1 cellular context compared by ENCODE assay signal in the genomic region with DNA sequence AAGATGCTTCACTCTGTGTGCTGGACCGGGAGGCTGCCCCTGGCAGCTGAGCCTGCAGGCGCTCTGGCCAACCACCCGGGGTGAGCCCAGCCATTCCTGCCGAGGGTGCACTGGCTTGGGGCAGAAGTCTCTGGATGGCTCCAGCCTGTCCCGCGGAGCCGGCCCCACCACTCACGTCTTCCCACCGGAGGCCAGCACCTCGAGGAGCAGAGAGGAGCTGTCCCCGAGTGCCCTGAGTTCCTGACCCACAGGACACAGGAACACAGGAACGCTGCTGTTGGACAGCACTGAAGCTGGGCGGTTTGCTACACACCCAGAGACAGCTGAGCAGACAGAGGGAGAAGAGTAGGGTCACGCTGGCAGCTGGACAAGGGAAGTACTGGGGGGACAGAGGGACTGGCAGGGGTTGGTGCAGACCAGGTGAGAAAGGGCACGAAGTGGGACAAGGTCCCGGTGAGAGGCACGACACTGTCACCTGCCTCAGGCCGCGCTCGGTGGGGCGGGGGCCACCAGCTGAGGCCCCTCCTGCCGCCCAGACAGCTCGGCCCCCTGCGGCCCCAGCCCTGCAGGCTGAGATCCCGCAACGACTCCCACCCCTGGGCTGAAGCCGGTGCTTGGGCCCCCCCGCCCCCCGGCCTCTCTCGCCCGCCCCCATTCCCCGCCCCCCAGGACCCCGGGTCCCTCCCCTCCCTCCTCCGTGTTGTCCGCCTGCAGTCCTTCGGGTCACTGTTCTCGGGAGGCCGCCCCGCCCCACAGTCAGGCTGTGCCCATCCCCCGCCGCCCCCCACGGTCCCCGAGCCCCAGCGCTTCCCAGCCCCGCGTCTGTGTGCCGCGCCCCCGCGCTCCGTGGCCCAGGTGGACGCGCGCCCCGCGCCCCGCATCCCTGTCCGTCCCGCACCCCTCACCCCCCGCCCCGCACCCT.
TF ChIP-seq lines count a peak whose summit lies in the region.

No MANE protein-coding gene starts in this region.

TF ChIP-seq in endothelial cell of umbilical vein, 7 proteins besides CTCF, POLR2A, EP300 and RAD21:
- no peak for TF ChIP-seq FOS (IDR thresholded peaks at IDR 0.05; ENCODE audit: borderline replicate concordance, insufficient read depth, low read length)
- TF ChIP-seq JUN (IDR thresholded peaks at IDR 0.05; ENCODE audit: borderline replicate concordance, insufficient read depth, insufficient read length, low read depth), result no peak
- TF ChIP-seq POLR2AphosphoS5 (IDR thresholded peaks at IDR 0.05; ENCODE audit: insufficient read depth, low read depth, low read length), result no peak
- no peak for TF ChIP-seq GATA2 (IDR thresholded peaks at IDR 0.05; ENCODE audit: insufficient read depth, insufficient read length, low read depth, low read length)
- TF ChIP-seq EZH2 (IDR thresholded peaks at IDR 0.05; ENCODE audit: borderline replicate concordance, low read depth, low read length, severe bottlenecking), result peak; percentile 88
- TF ChIP-seq MYC (IDR thresholded peaks at IDR 0.05; ENCODE audit: low read depth, low read length), result no peak
- TF ChIP-seq, protein P1, sequence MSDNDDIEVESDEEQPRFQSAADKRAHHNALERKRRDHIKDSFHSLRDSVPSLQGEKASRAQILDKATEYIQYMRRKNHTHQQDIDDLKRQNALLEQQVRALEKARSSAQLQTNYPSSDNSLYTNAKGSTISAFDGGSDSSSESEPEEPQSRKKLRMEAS (IDR thresholded peaks at IDR 0.05; ENCODE audit: insufficient read depth, insufficient read length), result no peak
